Comparison of ENCODE assay signal across 24 cellular contexts in the genomic region with DNA sequence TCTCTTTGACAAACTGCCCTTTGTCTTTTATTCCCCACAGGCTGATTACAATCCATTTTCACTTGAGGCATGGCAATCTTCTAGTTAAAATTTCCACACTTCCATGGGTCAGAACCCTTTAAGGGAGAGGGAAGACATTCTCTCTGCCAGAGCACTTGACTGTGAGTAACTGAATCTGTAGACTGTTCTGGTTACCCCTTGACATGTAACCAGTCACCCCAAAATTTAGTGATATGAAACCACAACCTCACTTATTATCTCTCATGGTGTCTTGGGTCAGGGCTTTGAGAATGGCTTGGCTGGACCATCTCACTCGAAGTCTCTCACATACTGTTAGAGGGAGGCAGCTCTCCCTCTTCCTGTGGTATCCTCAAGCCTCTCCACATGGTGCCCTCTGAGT. TPM values are rescaled to one million over a fixed set of nuclear protein-coding genes. Genes with fewer than 3 reads are reported as not detected.
"Had no signal": no experiment of that assay in that cellular context is flagged by ENCODE, and none has a peak within 500 bp of the region (broad histone marks: within the 10 kb centered on the region; RNA-seq: fewer than 3 reads in every experiment).

No MANE protein-coding gene starts in this region.

- H3K4me3 Mint-ChIP-seq: endodermal cell; naive thymus-derived CD8-positive, alpha-beta T cell; stimulated activated naive B cell treated with anti-CD40 and anti-IgM and Interleukin-4, amounts not matched to agents 10 μg/mL and 1 μg/mL and 100 μg/mL, for 72 hours; stimulated activated naive CD8-positive, alpha-beta T cell treated with anti-CD3 and anti-CD28 coated beads, Interleukin-15, amount 100 ng/mL, for 72 hours had no signal

- H3K9me3 Mint-ChIP-seq: endodermal cell; naive thymus-derived CD8-positive, alpha-beta T cell; stimulated activated naive B cell treated with anti-CD40 and anti-IgM and Interleukin-4, amounts not matched to agents 10 μg/mL and 1 μg/mL and 100 μg/mL, for 72 hours; stimulated activated naive CD8-positive, alpha-beta T cell treated with anti-CD3 and anti-CD28 coated beads, Interleukin-15, amount 100 ng/mL, for 72 hours had no signal

- H3K27ac ChIP-seq: heart right ventricle, neutrophil, psoas muscle, spleen, testis, tibial nerve, upper lobe of right lung, vagina had no signal

- H3K4me3 ChIP-seq: heart right ventricle, mucosa of descending colon, psoas muscle, spleen, testis, tibial nerve, upper lobe of right lung, vagina had no signal

- FAIRE-seq: endothelial cell of umbilical vein, frontal cortex, islet of Langerhans had no signal

- H3K4me1 Mint-ChIP-seq: endodermal cell had no signal

- H3K27me3 Mint-ChIP-seq: stimulated activated naive CD8-positive, alpha-beta T cell treated with anti-CD3 and anti-CD28 coated beads, Interleukin-15, amount 100 ng/mL, for 72 hours had no signal

- DNase-seq: effector CD4-positive, alpha-beta T cell; endodermal cell; heart right ventricle; hypothalamus; mammary epithelial cell; mucosa of descending colon; naive thymus-derived CD8-positive, alpha-beta T cell; psoas muscle; retina; spleen; stimulated activated CD4-positive, alpha-beta T cell treated with anti-CD3 and anti-CD28 coated beads, Interleukin-2, amount 100 ng/mL, for 24 hours; stimulated activated CD4-positive, alpha-beta T cell treated with anti-CD3 and anti-CD28 coated beads, Interleukin-4, amount 100 ng/mL, for 4 hours; stimulated activated naive B cell treated with anti-CD40 and anti-IgM and Interleukin-4, amounts not matched to agents 10 μg/mL and 1 μg/mL and 100 μg/mL, for 72 hours; stimulated activated naive CD8-positive, alpha-beta T cell treated with anti-CD3 and anti-CD28 coated beads, Interleukin-15, amount 100 ng/mL, for 72 hours; testis; upper lobe of right lung had no signal

- H3K27ac Mint-ChIP-seq: endodermal cell; stimulated activated naive B cell treated with anti-CD40 and anti-IgM and Interleukin-4, amounts not matched to agents 10 μg/mL and 1 μg/mL and 100 μg/mL, for 72 hours; stimulated activated naive CD8-positive, alpha-beta T cell treated with anti-CD3 and anti-CD28 coated beads, Interleukin-15, amount 100 ng/mL, for 72 hours had no signal

- H3K27me3 ChIP-seq: heart right ventricle, neutrophil, spleen, testis, tibial nerve, upper lobe of right lung, vagina had no signal

- ATAC-seq: heart right ventricle; left lobe of liver; mucosa of descending colon; naive thymus-derived CD8-positive, alpha-beta T cell; psoas muscle; sciatic nerve; stimulated activated naive B cell treated with anti-CD40 and anti-IgM and Interleukin-4, amounts not matched to agents 10 μg/mL and 1 μg/mL and 100 μg/mL, for 72 hours; stimulated activated naive CD8-positive, alpha-beta T cell treated with anti-CD3 and anti-CD28 coated beads, Interleukin-15, amount 100 ng/mL, for 72 hours; upper lobe of right lung had no signal

- H3K36me3 ChIP-seq: heart right ventricle, neutrophil, spleen, tibial nerve, upper lobe of right lung, vagina had no signal

- H3K4me1 ChIP-seq: psoas muscle, testis, vagina had no signal

- H3K9me3 ChIP-seq: heart right ventricle, mucosa of descending colon, neutrophil, psoas muscle, spleen, testis, tibial nerve, upper lobe of right lung, vagina had no signal

- H3K36me3 Mint-ChIP-seq: naive thymus-derived CD8-positive, alpha-beta T cell; stimulated activated naive B cell treated with anti-CD40 and anti-IgM and Interleukin-4, amounts not matched to agents 10 μg/mL and 1 μg/mL and 100 μg/mL, for 72 hours had no signal

RNA-seq across cellular contexts. Expression of gene ITGA2, which starts 14.0 kb away (rescaled TPM):
- total RNA-seq: naive thymus-derived CD8-positive, alpha-beta T cell had no signal
